17 cellular contexts compared by ENCODE assay signal in the genomic region with DNA sequence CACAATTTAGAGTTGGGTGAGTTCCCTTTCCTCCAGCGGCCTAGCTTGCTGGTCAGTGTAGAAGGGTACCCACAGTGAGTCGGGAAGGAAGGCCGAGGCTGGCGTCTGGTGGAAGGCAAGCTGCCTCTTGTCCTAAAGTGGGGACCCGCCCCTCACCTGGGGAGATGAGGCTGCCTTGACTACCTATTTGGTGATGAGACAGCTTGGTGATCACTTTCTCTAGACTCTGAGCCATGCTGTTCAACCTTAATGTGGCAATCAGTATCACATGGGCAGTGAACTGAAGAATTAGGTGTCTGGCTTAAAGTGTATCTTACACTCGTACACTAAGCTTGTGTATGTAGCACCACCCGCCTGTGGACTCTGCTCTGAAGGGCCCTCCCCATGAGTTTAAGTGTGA.
A peak's percentile ranks its signal among the peaks of the same experiment; 100 is the strongest.
DNase-seq lines count a peak whose midpoint lies in the region; ATAC-seq, FAIRE-seq and TF ChIP-seq lines count a peak whose summit lies in the region.
"Had no signal": no experiment of that assay in that cellular context is flagged by ENCODE, and none has a peak within 500 bp of the region (broad histone marks: within the 10 kb centered on the region; RNA-seq: fewer than 3 reads in every experiment).

No MANE protein-coding gene starts in this region.

- H4K20me1 ChIP-seq in K562 (replicated peaks; ENCODE audit: control insufficient read depth, insufficient read depth, low read length), result no peaks in the 10 kb centered on the region
- H4K20me1 ChIP-seq in HepG2 (ENCODE audit: insufficient read depth, low read length), result no peaks in the 10 kb centered on the region

- FAIRE-seq in K562 (lab: Jason Lieb, UNC) (peak; percentile 23), HepG2 (lab: Jason Lieb, UNC) (no peak)
- FAIRE-seq: A549, H54 had no signal

- POLR2A ChIA-PET in K562 (lab: Yijun Ruan, JAX) (interaction anchor here (0.6 to 0.8 kb wide), 2 partner anchors 23 to 47 kb away, joined by 3 read pairs; no protein-coding TSS in a partner anchor), HepG2 (lab: Yijun Ruan, JAX) (no interaction called here)

- H3K9me3 ChIP-seq in K562 (replicated peaks; ENCODE audit: control insufficient read depth, insufficient read depth, low read depth, low read length) (no peaks in the 10 kb centered on the region), transverse colon (no peaks in the 10 kb centered on the region), HepG2 (ENCODE audit: low read length) (no peaks in the 10 kb centered on the region)
- H3K9me3 ChIP-seq: A549, BE2C, Caco-2 had no signal

- H3K4me3 ChIP-seq in K562, result no peak overlapping the region
- no peak overlapping the region for H3K4me3 ChIP-seq in transverse colon
- no peak overlapping the region for H3K4me3 ChIP-seq in HepG2 (replicated peaks in 1 of 3; ENCODE audit: insufficient read depth in 1 of 3, low read depth in 2 of 3, low read length in 3 of 3)
- H3K4me3 ChIP-seq: A549, GM23248 had no signal

- no peak overlapping the region for H3K4me2 ChIP-seq in K562 (ENCODE audit: insufficient read depth, low read length)
- no peak overlapping the region for H3K4me2 ChIP-seq in HepG2 (ENCODE audit: low read depth, low read length)
- H3K4me2 ChIP-seq: A549 had no signal

- intact Hi-C loops in K562 (cut with micrococcal nuclease), result no loop called here
- intact Hi-C loops in transverse colon (cut with DNase I; ENCODE audit: low total_unique reads), result no loop called here
- intact Hi-C loops in HepG2 (cut with micrococcal nuclease; ENCODE audit: unreplicated experiment), result no loop called here

- TF ChIP-seq POLR2A in K562 (conservative IDR thresholded peaks at IDR 0.05) (no peak), transverse colon (IDR thresholded peaks at IDR 0.05) (no peak), HepG2 (IDR thresholded peaks at IDR 0.05; ENCODE audit: insufficient read depth in 1 of 2, low read depth in 2 of 2, low read length in 2 of 2) (no peak)

- BruUV-seq in K562 (replicated peaks; lab: Mats Ljungman, UMichigan) (no TSS peak), HepG2 (replicated peaks; lab: Mats Ljungman, UMichigan) (no TSS peak)

- H3K36me3 Mint-ChIP-seq in immature natural killer cell, result peaks cover 13 to 32% (median 30%) of the 10 kb centered on the region in 3 donors
- H3K36me3 Mint-ChIP-seq: CD8-positive, alpha-beta T cell had no signal

- peaks cover 45% of the 10 kb centered on the region for H3K36me3 ChIP-seq in K562 (ENCODE audit: control insufficient read depth, insufficient read depth, low read length)
- H3K36me3 ChIP-seq in transverse colon, result no peaks in the 10 kb centered on the region
- no peaks in the 10 kb centered on the region for H3K36me3 ChIP-seq in HepG2 (replicated peaks in 1 of 2; ENCODE audit: control insufficient read depth in 1 of 2, insufficient read depth in 2 of 2, low read length in 2 of 2)
- H3K36me3 ChIP-seq: BE2C had no signal

- no peaks in the 10 kb centered on the region for H3K9me3 Mint-ChIP-seq in immature natural killer cell
- H3K9me3 Mint-ChIP-seq: CD8-positive, alpha-beta T cell had no signal

- CTCF ChIA-PET in K562 (lab: Yijun Ruan, JAX; ENCODE audit: low intra/inter-chr PET ratio), result interaction anchor here (0.6 kb wide), 1 partner anchor 35 kb away, joined by 3 read pairs; no protein-coding TSS in a partner anchor
- CTCF ChIA-PET in HepG2 (lab: Yijun Ruan, JAX; ENCODE audit: low intra/inter-chr PET ratio, low total read pairs), result no interaction called here

- H2AFZ ChIP-seq in K562 (ENCODE audit: low read depth, low read length) (no peak overlapping the region), HepG2 (ENCODE audit: low read length) (no peak overlapping the region)
- H2AFZ ChIP-seq: GM23248 had no signal

- peak overlapping the region in 4 of 5 donors; percentile 28 to 62 (median 38) for H3K4me3 Mint-ChIP-seq in immature natural killer cell
- H3K4me3 Mint-ChIP-seq: CD8-positive, alpha-beta T cell had no signal

- H3K79me2 ChIP-seq in K562 (ENCODE audit: control insufficient read depth, insufficient read depth, low read length) (no peaks in the 10 kb centered on the region), HepG2 (ENCODE audit: insufficient read depth, low read length) (no peaks in the 10 kb centered on the region)

- H3K27me3 Mint-ChIP-seq in immature natural killer cell (ENCODE audit: low read depth in 3 of 3), result peaks cover 0 to 2% (median 0%) of the 10 kb centered on the region in 3 donors

- no peak for ATAC-seq in K562
- no peak for ATAC-seq in HepG2
- ATAC-seq: A549; CD8-positive, alpha-beta T cell; HCT116 had no signal

- no peak for TF ChIP-seq EP300 in K562 (IDR thresholded peaks at IDR 0.05; ENCODE audit: low read length)
- TF ChIP-seq EP300 in transverse colon (IDR thresholded peaks at IDR 0.05; ENCODE audit: low read depth), result no peak
- TF ChIP-seq EP300 in HepG2 (IDR thresholded peaks at IDR 0.05; ENCODE audit: low read depth in 2 of 2, low read length in 2 of 2), result no peak
- TF ChIP-seq EP300 in HepG2 (CRISPR knock-in tag; IDR thresholded peaks at IDR 0.05; ENCODE audit: borderline replicate concordance), result no peak

- WGBS in K562 (ENCODE audit: insufficient coverage, low coverage, missing lambda C conversion rate), result 77% methylated on average over 7 of the region's 7 CpGs
- 78 to 80% methylated on average over 5 to 7 of the region's 7 CpGs for WGBS in transverse colon (ENCODE audit: low coverage in 1 of 2), 2 donors
- 58% methylated on average over 5 of the region's 7 CpGs for WGBS in HepG2 (ENCODE audit: low lambda C conversion rate)

- in situ Hi-C loops in K562 (cut with MboI), result no loop called here
- in situ Hi-C loops in transverse colon (cut with MboI; ENCODE audit: low pct_ligation_motif_present in 1 of 4, low pct_unique_long_range_greater_than_20kb in 1 of 4, low sequenced_read_pairs in 3 of 4), result no loop called here
- in situ Hi-C loops in HepG2 (cut with HindIII; ENCODE audit: extremely low pct_ligation_motif_present, low pct_unique_long_range_greater_than_20kb), result loop anchor here (25.0 kb wide), 1 partner anchor 276 kb away; no protein-coding TSS in a partner anchor

- no peak overlapping the region for H3K9ac ChIP-seq in K562 (ENCODE audit: insufficient read depth in 1 of 2, low read depth in 2 of 2, low read length in 2 of 2)
- no peak overlapping the region for H3K9ac ChIP-seq in HepG2 (ENCODE audit: insufficient read depth, low read depth, low read length)
- H3K9ac ChIP-seq: GM23248 had no signal

- peak overlapping the region; percentile 0 to 86 (median 78) for H3K27ac Mint-ChIP-seq in immature natural killer cell
- H3K27ac Mint-ChIP-seq: CD8-positive, alpha-beta T cell had no signal

- H3K27me3 ChIP-seq in K562 (ENCODE audit: control insufficient read depth in 2 of 2, insufficient read depth in 2 of 2, low read length in 2 of 2) (no peaks in the 10 kb centered on the region), transverse colon (no peaks in the 10 kb centered on the region), HepG2 (ENCODE audit: control insufficient read depth in 1 of 2, insufficient read depth in 2 of 2, low read length in 2 of 2) (no peaks in the 10 kb centered on the region)
- H3K27me3 ChIP-seq: BE2C had no signal

- H3K4me1 ChIP-seq in K562 (replicated peaks in 1 of 2; ENCODE audit: control insufficient read depth in 2 of 2, insufficient read depth in 2 of 2, low read length in 2 of 2) (peaks cover 0 to 4% of the 10 kb centered on the region in 2 experiments; a peak in 3 of 5 replicates), transverse colon (no peaks in the 10 kb centered on the region), HepG2 (ENCODE audit: insufficient read depth, low read length) (no peaks in the 10 kb centered on the region; the same call in 1 of the 2 replicates)
- H3K4me1 ChIP-seq: A549, BE2C had no signal

- no peak for TF ChIP-seq RAD21 in K562 (CRISPR knock-in tag; conservative IDR thresholded peaks at IDR 0.05 in 1 of 2, IDR thresholded peaks at IDR 0.05 in 1 of 2)
- TF ChIP-seq RAD21 in HepG2 (CRISPR knock-in tag; IDR thresholded peaks at IDR 0.05), result no peak

- no peak for DNase-seq in K562 (ENCODE audit: extremely low read depth in 1 of 4, low spot score in 3 of 4)
- DNase-seq in immature natural killer cell, result no peak
- DNase-seq in substantia nigra (lab: John Stamatoyannopoulos, UW), result no peak
- DNase-seq in transverse colon, result no peak
- DNase-seq in DMS79 treated with DMSO at 0.1 percent for 48 hours (lab: John Stamatoyannopoulos, UW), result no peak
- DNase-seq in HepG2 (ENCODE audit: low spot score), result no peak
- DNase-seq: BE2C; Caco-2; CD8-positive, alpha-beta T cell; GF-D8; GM23248; IMR-90 had no signal

- no peaks in the 10 kb centered on the region for H3K9me1 ChIP-seq in K562 (ENCODE audit: control insufficient read depth, insufficient read depth, low read length)

- H3K27ac ChIP-seq in K562 (ENCODE audit: extremely low read depth, low read depth, low read length) (no peak overlapping the region), cingulate gyrus (ENCODE audit: low read depth, low read length) (peak overlapping the region; percentile 41), substantia nigra (ENCODE audit: low read depth, low read length, poor library complexity, severe bottlenecking) (peak overlapping the region; percentile 52), transverse colon (no peak overlapping the region), HepG2 (ENCODE audit: extremely low read length, insufficient read depth, low read length) (no peak overlapping the region)
- H3K27ac ChIP-seq: A549, C4-2B, GM23248 had no signal

- no peak for TF ChIP-seq CTCF in K562 (IDR thresholded peaks at IDR 0.05 in 2 of 3, conservative IDR thresholded peaks at IDR 0.05 in 1 of 3; ENCODE audit: insufficient read depth in 2 of 3, low read depth in 1 of 3, low read length in 3 of 3)
- TF ChIP-seq CTCF in transverse colon (IDR thresholded peaks at IDR 0.05), result no peak
- TF ChIP-seq CTCF in HepG2 (CRISPR knock-in tag; IDR thresholded peaks at IDR 0.05), result no peak

- peaks cover 17 to 43% of the 10 kb centered on the region in 2 donors for H3K4me1 Mint-ChIP-seq in immature natural killer cell

TF ChIP-seq in K562, 482 proteins besides CTCF, POLR2A, EP300 and RAD21 (continues in another document):
- TF ChIP-seq CBFA2T3 (IDR thresholded peaks at IDR 0.05) (no peak), ARHGAP35 (IDR thresholded peaks at IDR 0.05; ENCODE audit: partially characterized antibody) (no peak)

TF ChIP-seq in HepG2, 621 proteins besides CTCF, POLR2A, EP300 and RAD21 (continues in another document):
- TF ChIP-seq, protein P1, sequence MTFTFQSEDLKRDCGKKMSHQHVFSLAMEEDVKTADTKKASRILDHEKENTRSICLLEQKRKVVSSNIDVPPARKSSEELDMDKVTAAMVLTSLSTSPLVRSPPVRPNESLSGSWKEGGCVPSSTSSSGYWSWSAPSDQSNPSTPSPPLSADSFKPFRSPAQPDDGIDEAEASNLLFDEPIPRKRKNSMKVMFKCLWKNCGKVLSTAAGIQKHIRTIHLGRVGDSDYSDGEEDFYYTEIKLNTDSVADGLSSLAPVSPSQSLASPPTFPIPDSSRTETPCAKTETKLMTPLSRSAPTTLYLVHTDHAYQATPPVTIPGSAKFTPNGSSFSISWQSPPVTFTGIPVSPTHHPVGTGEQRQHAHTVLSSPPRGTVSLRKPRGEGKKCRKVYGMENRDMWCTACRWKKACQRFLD (CRISPR knock-in tag; IDR thresholded peaks at IDR 0.05; ENCODE audit: borderline replicate concordance), result no peak
- TF ChIP-seq REPIN1 (CRISPR knock-in tag; IDR thresholded peaks at IDR 0.05; ENCODE audit: borderline replicate concordance, low read depth) (no peak), POLR2G (IDR thresholded peaks at IDR 0.05; ENCODE audit: low read depth, low read length) (no peak), ZNF543 (CRISPR knock-in tag; IDR thresholded peaks at IDR 0.05) (no peak), ISX (CRISPR knock-in tag; conservative IDR thresholded peaks at IDR 0.05) (no peak)

Comparison
In these comparisons a context has a peak if more than half of its experiments do, and no peak if none do; other contexts are left out.
1. H3K27ac ChIP-seq: peak in cingulate gyrus (single experiment) and substantia nigra (single experiment); none in K562 (single experiment), transverse colon (0 of 4) and HepG2 (single experiment).